Comparison of ENCODE assay signal across 1 cellular context in the genomic region with DNA sequence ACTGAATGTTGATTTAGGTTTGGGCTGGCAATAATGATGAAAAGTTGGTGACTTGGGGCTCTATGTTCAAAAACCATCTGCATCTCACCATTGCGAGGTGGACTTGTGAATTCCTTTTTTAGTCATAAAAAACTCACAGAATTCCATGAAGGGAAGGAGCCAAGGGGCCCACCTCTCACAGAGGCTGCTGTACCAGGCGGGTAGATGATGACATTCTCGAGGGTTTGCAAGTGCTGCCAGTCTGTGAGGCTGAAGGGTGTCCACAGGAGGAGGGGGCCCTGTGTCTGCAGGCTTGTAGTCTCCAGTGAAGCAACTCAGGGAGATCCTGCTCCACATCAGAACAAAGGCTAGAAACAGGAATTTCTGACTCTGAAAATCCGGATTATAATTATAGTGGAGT.
TF ChIP-seq lines count a peak whose summit lies in the region.

No MANE protein-coding gene starts in this region.

TF ChIP-seq in GM23338, 12 proteins besides CTCF, POLR2A, EP300 and RAD21 (continued from another document):
- TF ChIP-seq, protein P1, sequence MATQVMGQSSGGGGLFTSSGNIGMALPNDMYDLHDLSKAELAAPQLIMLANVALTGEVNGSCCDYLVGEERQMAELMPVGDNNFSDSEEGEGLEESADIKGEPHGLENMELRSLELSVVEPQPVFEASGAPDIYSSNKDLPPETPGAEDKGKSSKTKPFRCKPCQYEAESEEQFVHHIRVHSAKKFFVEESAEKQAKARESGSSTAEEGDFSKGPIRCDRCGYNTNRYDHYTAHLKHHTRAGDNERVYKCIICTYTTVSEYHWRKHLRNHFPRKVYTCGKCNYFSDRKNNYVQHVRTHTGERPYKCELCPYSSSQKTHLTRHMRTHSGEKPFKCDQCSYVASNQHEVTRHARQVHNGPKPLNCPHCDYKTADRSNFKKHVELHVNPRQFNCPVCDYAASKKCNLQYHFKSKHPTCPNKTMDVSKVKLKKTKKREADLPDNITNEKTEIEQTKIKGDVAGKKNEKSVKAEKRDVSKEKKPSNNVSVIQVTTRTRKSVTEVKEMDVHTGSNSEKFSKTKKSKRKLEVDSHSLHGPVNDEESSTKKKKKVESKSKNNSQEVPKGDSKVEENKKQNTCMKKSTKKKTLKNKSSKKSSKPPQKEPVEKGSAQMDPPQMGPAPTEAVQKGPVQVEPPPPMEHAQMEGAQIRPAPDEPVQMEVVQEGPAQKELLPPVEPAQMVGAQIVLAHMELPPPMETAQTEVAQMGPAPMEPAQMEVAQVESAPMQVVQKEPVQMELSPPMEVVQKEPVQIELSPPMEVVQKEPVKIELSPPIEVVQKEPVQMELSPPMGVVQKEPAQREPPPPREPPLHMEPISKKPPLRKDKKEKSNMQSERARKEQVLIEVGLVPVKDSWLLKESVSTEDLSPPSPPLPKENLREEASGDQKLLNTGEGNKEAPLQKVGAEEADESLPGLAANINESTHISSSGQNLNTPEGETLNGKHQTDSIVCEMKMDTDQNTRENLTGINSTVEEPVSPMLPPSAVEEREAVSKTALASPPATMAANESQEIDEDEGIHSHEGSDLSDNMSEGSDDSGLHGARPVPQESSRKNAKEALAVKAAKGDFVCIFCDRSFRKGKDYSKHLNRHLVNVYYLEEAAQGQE (IDR thresholded peaks at IDR 0.05; ENCODE audit: unreplicated experiment): no peak
- TF ChIP-seq ZNF331 (CRISPR knock-in tag; IDR thresholded peaks at IDR 0.05; ENCODE audit: low read depth) (no peak), JUNB (IDR thresholded peaks at IDR 0.05; ENCODE audit: unreplicated experiment) (no peak), CREB1 (CRISPR knock-in tag; IDR thresholded peaks at IDR 0.05; ENCODE audit: low read depth) (no peak), POLR2AphosphoS5 (IDR thresholded peaks at IDR 0.05; ENCODE audit: low read depth) (no peak), ZNF114 (CRISPR knock-in tag; IDR thresholded peaks at IDR 0.05) (no peak)
- TF ChIP-seq, protein P2, sequence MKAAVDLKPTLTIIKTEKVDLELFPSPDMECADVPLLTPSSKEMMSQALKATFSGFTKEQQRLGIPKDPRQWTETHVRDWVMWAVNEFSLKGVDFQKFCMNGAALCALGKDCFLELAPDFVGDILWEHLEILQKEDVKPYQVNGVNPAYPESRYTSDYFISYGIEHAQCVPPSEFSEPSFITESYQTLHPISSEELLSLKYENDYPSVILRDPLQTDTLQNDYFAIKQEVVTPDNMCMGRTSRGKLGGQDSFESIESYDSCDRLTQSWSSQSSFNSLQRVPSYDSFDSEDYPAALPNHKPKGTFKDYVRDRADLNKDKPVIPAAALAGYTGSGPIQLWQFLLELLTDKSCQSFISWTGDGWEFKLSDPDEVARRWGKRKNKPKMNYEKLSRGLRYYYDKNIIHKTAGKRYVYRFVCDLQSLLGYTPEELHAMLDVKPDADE (IDR thresholded peaks at IDR 0.05): no peak
- TF ChIP-seq, protein P3, sequence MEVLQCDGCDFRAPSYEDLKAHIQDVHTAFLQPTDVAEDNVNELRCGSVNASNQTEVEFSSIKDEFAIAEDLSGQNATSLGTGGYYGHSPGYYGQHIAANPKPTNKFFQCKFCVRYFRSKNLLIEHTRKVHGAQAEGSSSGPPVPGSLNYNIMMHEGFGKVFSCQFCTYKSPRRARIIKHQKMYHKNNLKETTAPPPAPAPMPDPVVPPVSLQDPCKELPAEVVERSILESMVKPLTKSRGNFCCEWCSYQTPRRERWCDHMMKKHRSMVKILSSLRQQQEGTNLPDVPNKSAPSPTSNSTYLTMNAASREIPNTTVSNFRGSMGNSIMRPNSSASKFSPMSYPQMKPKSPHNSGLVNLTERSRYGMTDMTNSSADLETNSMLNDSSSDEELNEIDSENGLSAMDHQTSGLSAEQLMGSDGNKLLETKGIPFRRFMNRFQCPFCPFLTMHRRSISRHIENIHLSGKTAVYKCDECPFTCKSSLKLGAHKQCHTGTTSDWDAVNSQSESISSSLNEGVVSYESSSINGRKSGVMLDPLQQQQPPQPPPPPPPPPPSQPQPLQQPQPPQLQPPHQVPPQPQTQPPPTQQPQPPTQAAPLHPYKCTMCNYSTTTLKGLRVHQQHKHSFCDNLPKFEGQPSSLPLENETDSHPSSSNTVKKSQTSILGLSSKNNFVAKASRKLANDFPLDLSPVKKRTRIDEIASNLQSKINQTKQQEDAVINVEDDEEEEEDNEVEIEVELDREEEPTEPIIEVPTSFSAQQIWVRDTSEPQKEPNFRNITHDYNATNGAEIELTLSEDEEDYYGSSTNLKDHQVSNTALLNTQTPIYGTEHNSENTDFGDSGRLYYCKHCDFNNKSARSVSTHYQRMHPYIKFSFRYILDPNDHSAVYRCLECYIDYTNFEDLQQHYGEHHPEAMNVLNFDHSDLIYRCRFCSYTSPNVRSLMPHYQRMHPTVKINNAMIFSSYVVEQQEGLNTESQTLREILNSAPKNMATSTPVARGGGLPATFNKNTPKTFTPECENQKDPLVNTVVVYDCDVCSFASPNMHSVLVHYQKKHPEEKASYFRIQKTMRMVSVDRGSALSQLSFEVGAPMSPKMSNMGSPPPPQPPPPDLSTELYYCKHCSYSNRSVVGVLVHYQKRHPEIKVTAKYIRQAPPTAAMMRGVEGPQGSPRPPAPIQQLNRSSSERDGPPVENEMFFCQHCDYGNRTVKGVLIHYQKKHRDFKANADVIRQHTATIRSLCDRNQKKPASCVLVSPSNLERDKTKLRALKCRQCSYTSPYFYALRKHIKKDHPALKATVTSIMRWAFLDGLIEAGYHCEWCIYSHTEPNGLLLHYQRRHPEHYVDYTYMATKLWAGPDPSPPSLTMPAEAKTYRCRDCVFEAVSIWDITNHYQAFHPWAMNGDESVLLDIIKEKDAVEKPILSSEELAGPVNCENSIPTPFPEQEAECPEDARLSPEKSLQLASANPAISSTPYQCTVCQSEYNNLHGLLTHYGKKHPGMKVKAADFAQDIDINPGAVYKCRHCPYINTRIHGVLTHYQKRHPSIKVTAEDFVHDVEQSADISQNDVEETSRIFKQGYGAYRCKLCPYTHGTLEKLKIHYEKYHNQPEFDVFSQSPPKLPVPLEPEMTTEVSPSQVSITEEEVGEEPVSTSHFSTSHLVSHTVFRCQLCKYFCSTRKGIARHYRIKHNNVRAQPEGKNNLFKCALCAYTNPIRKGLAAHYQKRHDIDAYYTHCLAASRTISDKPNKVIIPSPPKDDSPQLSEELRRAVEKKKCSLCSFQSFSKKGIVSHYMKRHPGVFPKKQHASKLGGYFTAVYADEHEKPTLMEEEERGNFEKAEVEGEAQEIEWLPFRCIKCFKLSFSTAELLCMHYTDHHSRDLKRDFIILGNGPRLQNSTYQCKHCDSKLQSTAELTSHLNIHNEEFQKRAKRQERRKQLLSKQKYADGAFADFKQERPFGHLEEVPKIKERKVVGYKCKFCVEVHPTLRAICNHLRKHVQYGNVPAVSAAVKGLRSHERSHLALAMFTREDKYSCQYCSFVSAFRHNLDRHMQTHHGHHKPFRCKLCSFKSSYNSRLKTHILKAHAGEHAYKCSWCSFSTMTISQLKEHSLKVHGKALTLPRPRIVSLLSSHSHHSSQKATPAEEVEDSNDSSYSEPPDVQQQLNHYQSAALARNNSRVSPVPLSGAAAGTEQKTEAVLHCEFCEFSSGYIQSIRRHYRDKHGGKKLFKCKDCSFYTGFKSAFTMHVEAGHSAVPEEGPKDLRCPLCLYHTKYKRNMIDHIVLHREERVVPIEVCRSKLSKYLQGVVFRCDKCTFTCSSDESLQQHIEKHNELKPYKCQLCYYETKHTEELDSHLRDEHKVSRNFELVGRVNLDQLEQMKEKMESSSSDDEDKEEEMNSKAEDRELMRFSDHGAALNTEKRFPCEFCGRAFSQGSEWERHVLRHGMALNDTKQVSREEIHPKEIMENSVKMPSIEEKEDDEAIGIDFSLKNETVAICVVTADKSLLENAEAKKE (CRISPR knock-in tag; IDR thresholded peaks at IDR 0.05): no peak
